Comparison of ENCODE assay signal across 8 cellular contexts in genomic region chr10:22615819-22616499, GRCh38.
DNase-seq lines count a peak whose midpoint lies in the region; ATAC-seq, FAIRE-seq and TF ChIP-seq lines count a peak whose summit lies in the region.

No MANE protein-coding gene starts in this region.

- H3K9ac ChIP-seq in OCI-LY1 (ENCODE audit: low read length) (peak overlapping the region; percentile 36; the same call in 1 of the 2 replicates), K562 (ENCODE audit: insufficient read depth in 1 of 2, low read depth in 2 of 2, low read length in 2 of 2) (peak overlapping the region; percentile 85 to 95)

- no peaks in the 10 kb centered on the region for H3K9me1 ChIP-seq in K562 (ENCODE audit: control insufficient read depth, insufficient read depth, low read length)

- TSS peak; percentile 54 for BruUV-seq in K562 (replicated peaks; lab: Mats Ljungman, UMichigan)

- ATAC-seq in GM18868 (IDR thresholded peaks at IDR 0.05; ENCODE audit: unreplicated experiment) (peak; percentile 71), HG03045 (IDR thresholded peaks at IDR 0.05; ENCODE audit: unreplicated experiment) (peak; percentile 70), K562 (peak; percentile 97)

- H3K4me1 ChIP-seq in OCI-LY1 (ENCODE audit: insufficient read depth, low read length, severe bottlenecking) (peaks cover 41% of the 10 kb centered on the region), K562 (replicated peaks in 1 of 2; ENCODE audit: control insufficient read depth in 2 of 2, insufficient read depth in 2 of 2, low read length in 2 of 2) (peaks cover 17 to 41% of the 10 kb centered on the region in 2 experiments)

- H3K4me2 ChIP-seq in OCI-LY1 (ENCODE audit: low read length) = peak overlapping the region; percentile 73
- peak overlapping the region; percentile 82 for H3K4me2 ChIP-seq in K562 (ENCODE audit: insufficient read depth, low read length)

- peak; percentile 71 for TF ChIP-seq POLR2A in K562 (conservative IDR thresholded peaks at IDR 0.05)

- in situ Hi-C loops in K562 (cut with MboI) = no loop called here

- H3K79me2 ChIP-seq in OCI-LY1 (ENCODE audit: insufficient read depth, low read length) (no peaks in the 10 kb centered on the region), K562 (ENCODE audit: control insufficient read depth, insufficient read depth, low read length) (peaks cover 98% of the 10 kb centered on the region)

- TF ChIP-seq EP300 in K562 (IDR thresholded peaks at IDR 0.05; ENCODE audit: low read length) = no peak; the same call in 1 of the 2 replicates

- POLR2A ChIA-PET in K562 (lab: Yijun Ruan, JAX) = interaction anchor here (0.8 to 3.0 kb wide), 9 partner anchors 8 to 60 kb away, joined by 3 to 20 read pairs (median 3); no protein-coding TSS in a partner anchor

- TF ChIP-seq RAD21 in K562 (CRISPR knock-in tag; conservative IDR thresholded peaks at IDR 0.05 in 1 of 2, IDR thresholded peaks at IDR 0.05 in 1 of 2) = no peak; a peak in 1 of 4 replicates

- no peaks in the 10 kb centered on the region for H3F3A ChIP-seq in OCI-LY1 (ENCODE audit: insufficient read depth, low read length)

- TF ChIP-seq CTCF in C4-2B (conservative IDR thresholded peaks at IDR 0.05) (no peak), OCI-LY1 (IDR thresholded peaks at IDR 0.05; ENCODE audit: low read length) (no peak), K562 (IDR thresholded peaks at IDR 0.05 in 2 of 3, conservative IDR thresholded peaks at IDR 0.05 in 1 of 3; ENCODE audit: insufficient read depth in 2 of 3, low read depth in 1 of 3, low read length in 3 of 3) (no peak)

- H4K20me1 ChIP-seq in OCI-LY1 (ENCODE audit: insufficient read depth, low read length) (no peaks in the 10 kb centered on the region), K562 (replicated peaks; ENCODE audit: control insufficient read depth, insufficient read depth, low read length) (no peaks in the 10 kb centered on the region)

- peak; percentile 87 for FAIRE-seq in K562 (lab: Jason Lieb, UNC)

- H2AFZ ChIP-seq in OCI-LY1 (ENCODE audit: low read length) = peak overlapping the region; percentile 86; the same call in 1 of the 2 replicates
- H2AFZ ChIP-seq in K562 (ENCODE audit: low read depth, low read length) = peak overlapping the region; percentile 97

- peak overlapping the region; percentile 56 for H3K4me3 ChIP-seq in OCI-LY1 (ENCODE audit: low read depth, low read length, poor library complexity, severe bottlenecking)
- H3K4me3 ChIP-seq in K562 = peak overlapping the region; percentile 49

- H3K9me3 ChIP-seq in OCI-LY1 (ENCODE audit: low read length) (no peaks in the 10 kb centered on the region), K562 (replicated peaks; ENCODE audit: control insufficient read depth, insufficient read depth, low read depth, low read length) (no peaks in the 10 kb centered on the region)

- H3K27ac ChIP-seq in C4-2B (peak overlapping the region; percentile 75), OCI-LY1 (ENCODE audit: low read depth, low read length, poor library complexity, severe bottlenecking) (peak overlapping the region; percentile 7), K562 (ENCODE audit: extremely low read depth, low read depth, low read length) (peak overlapping the region; percentile 95)

- DNase-seq in K562 (ENCODE audit: extremely low read depth in 1 of 4, low spot score in 3 of 4) (peak; percentile 70 to 86 (median 74)), medulla oblongata (ENCODE audit: extremely low spot score) (peak; percentile 85), epidermal melanocyte (ENCODE audit: insufficient read length, low spot score) (no peak), mucosa of gallbladder (ENCODE audit: low spot score) (no peak)

- intact Hi-C loops in K562 (cut with micrococcal nuclease) = loop anchor here (5.0 kb wide), 2 partner anchors 66 to 371 kb away; no protein-coding TSS in a partner anchor

- no peaks in the 10 kb centered on the region for H3K9me2 ChIP-seq in OCI-LY1 (ENCODE audit: low read depth, low read length)

- CTCF ChIA-PET in K562 (lab: Yijun Ruan, JAX; ENCODE audit: low intra/inter-chr PET ratio) = no interaction called here

- H3K27me3 ChIP-seq in OCI-LY1 (ENCODE audit: insufficient read depth, low read length) = no peaks in the 10 kb centered on the region
- H3K27me3 ChIP-seq in K562 (ENCODE audit: control insufficient read depth in 2 of 2, insufficient read depth in 2 of 2, low read length in 2 of 2) = no peaks in the 10 kb centered on the region

- 1% methylated on average over 11 of the region's 11 CpGs for WGBS in K562 (ENCODE audit: insufficient coverage, low coverage, missing lambda C conversion rate)

- H3K36me3 ChIP-seq in OCI-LY1 (ENCODE audit: insufficient read depth, low read length) (no peaks in the 10 kb centered on the region), K562 (ENCODE audit: control insufficient read depth, insufficient read depth, low read length) (peaks cover 17% of the 10 kb centered on the region; the same call in 2 of the 3 replicates)

TF ChIP-seq in K562, 482 proteins besides CTCF, POLR2A, EP300 and RAD21 (continues in another document):
- peak; percentile 68 for TF ChIP-seq L3MBTL2 (IDR thresholded peaks at IDR 0.05)
- TF ChIP-seq ZBTB43 (CRISPR knock-in tag; IDR thresholded peaks at IDR 0.05) = no peak
- peak; percentile 40; the same call in 1 of the 2 replicates for TF ChIP-seq ETV5 (CRISPR knock-in tag; IDR thresholded peaks at IDR 0.05; ENCODE audit: low read depth)
- no peak for TF ChIP-seq MTA2 (IDR thresholded peaks at IDR 0.05; ENCODE audit: low read depth)
- no peak for TF ChIP-seq ZNF239 (CRISPR knock-in tag; IDR thresholded peaks at IDR 0.05)
- TF ChIP-seq SOX6 (IDR thresholded peaks at IDR 0.05) = no peak
- TF ChIP-seq HIVEP1 (CRISPR knock-in tag; IDR thresholded peaks at IDR 0.05) = no peak
- no peak for TF ChIP-seq SMAD2 (IDR thresholded peaks at IDR 0.05; ENCODE audit: low read depth, low read length)
- no peak for TF ChIP-seq PYGO2 (tag; IDR thresholded peaks at IDR 0.05)
- TF ChIP-seq MIER1 (IDR thresholded peaks at IDR 0.05; ENCODE audit: low read depth) = no peak
- no peak for TF ChIP-seq SRSF7 (optimal IDR thresholded peaks at IDR 0.05; ENCODE audit: low read depth, low read length)
- TF ChIP-seq ZNF444 (CRISPR knock-in tag; IDR thresholded peaks at IDR 0.05) = no peak
- TF ChIP-seq DNMT1 (IDR thresholded peaks at IDR 0.05) = no peak
- TF ChIP-seq ZFP1 (CRISPR knock-in tag; IDR thresholded peaks at IDR 0.05) = no peak
- TF ChIP-seq ZNF175 (CRISPR knock-in tag; IDR thresholded peaks at IDR 0.05; ENCODE audit: low read depth) = peak; percentile 75; the same call in 1 of the 2 replicates
- no peak for TF ChIP-seq KDM4B (IDR thresholded peaks at IDR 0.05; ENCODE audit: borderline replicate concordance in 2 of 2, low read depth in 1 of 2)
- no peak for TF ChIP-seq TCF7 (IDR thresholded peaks at IDR 0.05; ENCODE audit: borderline replicate concordance)

Comparison
In these comparisons a context has a peak if more than half of its experiments do, and no peak if none do; other contexts are left out.
1. H3K27ac ChIP-seq: peak in every context shown above with its lines; median percentile 95 in K562; 75 in C4-2B; 7 in OCI-LY1.
2. DNase-seq: peak in K562 (4 of 4) and medulla oblongata (single experiment); none in epidermal melanocyte (single experiment) and mucosa of gallbladder (single experiment).
3. Peak in every context shown above with its lines, with median percentiles within 50 percentile points of each other: ATAC-seq.